ENCODE assay signal across 9 cellular contexts in genomic region chr10:69458426-69459100, GRCh38. TPM values are rescaled to one million over a fixed set of nuclear protein-coding genes. Genes with fewer than 3 reads are reported as not detected.
DNase-seq lines count a peak whose midpoint lies in the region; ATAC-seq and TF ChIP-seq lines count a peak whose summit lies in the region.
"Had no signal": no experiment of that assay in that cellular context is flagged by ENCODE, and none has a peak within 500 bp of the region (broad histone marks: within the 10 kb centered on the region; RNA-seq: fewer than 3 reads in every experiment).

No MANE protein-coding gene starts in this region.

- H3K27me3 ChIP-seq in layer of hippocampus (ENCODE audit: control insufficient read depth, insufficient read depth, low read length) = no peaks in the 10 kb centered on the region
- H3K27me3 ChIP-seq in stomach = no peaks in the 10 kb centered on the region

- no peaks in the 10 kb centered on the region for H3K36me3 Mint-ChIP-seq in activated T-helper 17 cell treated with anti-CD3 and anti-CD28 coated beads, Interleukin-2, amount 50 U/mL, for 72 hours (ENCODE audit: low read depth)
- H3K36me3 Mint-ChIP-seq in activated T-helper 2 cell treated with anti-CD3 and anti-CD28 coated beads, Interferon-gamma antibody, Interleukin-2, Interleukin-4, amounts not matched to agents 10 μg/mL and 5 μg/mL and 100 μg/mL, durations not matched to agents 14 hours and 24 hours and 36 hours (ENCODE audit: low read depth) = no peaks in the 10 kb centered on the region
- H3K36me3 Mint-ChIP-seq in CD14-positive monocyte = no peaks in the 10 kb centered on the region

- intact Hi-C loops in stomach (cut with DNase I; ENCODE audit: low total_unique reads) (no loop called here), CD14-positive monocyte (cut with micrococcal nuclease) (no loop called here)
- intact Hi-C loops in activated T-helper 2 cell treated with anti-CD3 and anti-CD28 coated beads, Interferon-gamma antibody, Interleukin-2, Interleukin-4, amounts not matched to agents 10 μg/mL and 5 μg/mL and 100 μg/mL, durations not matched to agents 14 hours and 24 hours and 36 hours (cut with micrococcal nuclease) = no loop called here

- no peaks in the 10 kb centered on the region for H3K27me3 Mint-ChIP-seq in activated T-helper 17 cell treated with anti-CD3 and anti-CD28 coated beads, Interleukin-2, amount 50 U/mL, for 72 hours
- H3K27me3 Mint-ChIP-seq in activated T-helper 2 cell treated with anti-CD3 and anti-CD28 coated beads, Interferon-gamma antibody, Interleukin-2, Interleukin-4, amounts not matched to agents 10 μg/mL and 5 μg/mL and 100 μg/mL, durations not matched to agents 14 hours and 24 hours and 36 hours (ENCODE audit: low read depth) = no peaks in the 10 kb centered on the region
- peaks cover under 1 to 5% (median 2%) of the 10 kb centered on the region in 3 donors for H3K27me3 Mint-ChIP-seq in CD14-positive monocyte (ENCODE audit: low read depth in 3 of 3)

- TF ChIP-seq CTCF in stomach (IDR thresholded peaks at IDR 0.05) = no peak
- no peak for TF ChIP-seq CTCF in CD14-positive monocyte (IDR thresholded peaks at IDR 0.05)
- no peak for TF ChIP-seq CTCF in GM13976 (IDR thresholded peaks at IDR 0.05; ENCODE audit: borderline replicate concordance, control extremely low read depth, extremely low read depth, insufficient read depth, missing control alignments)

- TF ChIP-seq EP300 in stomach (IDR thresholded peaks at IDR 0.05) = no peak

- peak overlapping the region; percentile 1 for H3K4me3 Mint-ChIP-seq in activated T-helper 17 cell treated with anti-CD3 and anti-CD28 coated beads, Interleukin-2, amount 50 U/mL, for 72 hours
- no peak overlapping the region for H3K4me3 Mint-ChIP-seq in activated T-helper 2 cell treated with anti-CD3 and anti-CD28 coated beads, Interferon-gamma antibody, Interleukin-2, Interleukin-4, amounts not matched to agents 10 μg/mL and 5 μg/mL and 100 μg/mL, durations not matched to agents 14 hours and 24 hours and 36 hours (ENCODE audit: low read depth)
- H3K4me3 Mint-ChIP-seq in CD14-positive monocyte = no peak overlapping the region

- ATAC-seq in activated T-helper 17 cell treated with anti-CD3 and anti-CD28 coated beads, Interleukin-2, amount 50 U/mL, for 72 hours (replicated peaks) = no peak
- no peak for ATAC-seq in GM18870 (IDR thresholded peaks at IDR 0.05; ENCODE audit: unreplicated experiment)

- peaks cover 78 to 100% (median 89%) of the 10 kb centered on the region in 4 donors for H3K4me1 ChIP-seq in stomach

- H3K36me3 ChIP-seq in stomach = peaks cover 8 to 12% (median 9%) of the 10 kb centered on the region in 4 donors

- peaks cover 24% of the 10 kb centered on the region for H3K4me1 Mint-ChIP-seq in activated T-helper 17 cell treated with anti-CD3 and anti-CD28 coated beads, Interleukin-2, amount 50 U/mL, for 72 hours
- H3K4me1 Mint-ChIP-seq in activated T-helper 2 cell treated with anti-CD3 and anti-CD28 coated beads, Interferon-gamma antibody, Interleukin-2, Interleukin-4, amounts not matched to agents 10 μg/mL and 5 μg/mL and 100 μg/mL, durations not matched to agents 14 hours and 24 hours and 36 hours (ENCODE audit: low read depth) = peaks cover 1% of the 10 kb centered on the region
- H3K4me1 Mint-ChIP-seq in CD14-positive monocyte = peaks cover 6% of the 10 kb centered on the region

- H3K27ac ChIP-seq in layer of hippocampus (ENCODE audit: low read depth, low read length) = peak overlapping the region; percentile 64
- peak overlapping the region; percentile 86 to 96 (median 92) for H3K27ac ChIP-seq in stomach

- H3K9me3 Mint-ChIP-seq in activated T-helper 17 cell treated with anti-CD3 and anti-CD28 coated beads, Interleukin-2, amount 50 U/mL, for 72 hours = no peaks in the 10 kb centered on the region
- no peaks in the 10 kb centered on the region for H3K9me3 Mint-ChIP-seq in activated T-helper 2 cell treated with anti-CD3 and anti-CD28 coated beads, Interferon-gamma antibody, Interleukin-2, Interleukin-4, amounts not matched to agents 10 μg/mL and 5 μg/mL and 100 μg/mL, durations not matched to agents 14 hours and 24 hours and 36 hours
- no peaks in the 10 kb centered on the region for H3K9me3 Mint-ChIP-seq in CD14-positive monocyte

- in situ Hi-C loops in GM13976 (cut with MboI; ENCODE audit: low sequenced_read_pairs, unreplicated experiment) = no loop called here

- no peak overlapping the region for H3K27ac Mint-ChIP-seq in activated T-helper 17 cell treated with anti-CD3 and anti-CD28 coated beads, Interleukin-2, amount 50 U/mL, for 72 hours
- H3K27ac Mint-ChIP-seq in activated T-helper 2 cell treated with anti-CD3 and anti-CD28 coated beads, Interferon-gamma antibody, Interleukin-2, Interleukin-4, amounts not matched to agents 10 μg/mL and 5 μg/mL and 100 μg/mL, durations not matched to agents 14 hours and 24 hours and 36 hours = no peak overlapping the region
- no peak overlapping the region for H3K27ac Mint-ChIP-seq in CD14-positive monocyte

- no peaks in the 10 kb centered on the region for H3K9me3 ChIP-seq in stomach

- H3K4me3 ChIP-seq in stomach = no peak overlapping the region

- DNase-seq in HT-29 (ENCODE audit: low spot score) = peak; percentile 91
- DNase-seq in stomach = peak; percentile 87
- no peak for DNase-seq in activated T-helper 2 cell treated with anti-CD3 and anti-CD28 coated beads, Interferon-gamma antibody, Interleukin-2, Interleukin-4, amounts not matched to agents 10 μg/mL and 5 μg/mL and 100 μg/mL, durations not matched to agents 14 hours and 24 hours and 36 hours (ENCODE audit: low spot score)
- no peak for DNase-seq in CD14-positive monocyte (ENCODE audit: low spot score)
- DNase-seq in GM13976 (ENCODE audit: low spot score) = no peak

- 24 to 49% (median 37%) methylated on average over 10 of the region's 10 CpGs for WGBS in stomach, 5 donors

- no peak for TF ChIP-seq POLR2A in stomach (IDR thresholded peaks at IDR 0.05)

RNA-seq across cellular contexts. Expression of gene TSPAN15, which starts 7.3 kb away (rescaled TPM):
- total RNA-seq in HT-29 (2014; rRNA removed; shearing (Covaris generic)) = 103 and 115 TPM in 2 replicates
- 10 to 100 TPM in 1 of 2 donors, 1 to 10 TPM in 1; 4.9 to 12.7 TPM for total RNA-seq in activated T-helper 17 cell treated with anti-CD3 and anti-CD28 coated beads, Interleukin-2, amount 50 U/mL, for 72 hours
- total RNA-seq in stomach = 100 to 1,000 TPM in 1 of 5 donors, 10 to 100 TPM in 4; 23.5 to 153 (median 97.4) TPM
- polyA plus RNA-seq in stomach (10 to 100 TPM; 35.4 to 67.8 (median 55.8) TPM), CD14-positive monocyte (under 1 TPM in 1 of 2 donors, not detected in 1; 0.22 TPM)
- total RNA-seq in activated T-helper 2 cell treated with anti-CD3 and anti-CD28 coated beads, Interferon-gamma antibody, Interleukin-2, Interleukin-4, amounts not matched to agents 10 μg/mL and 5 μg/mL and 100 μg/mL, durations not matched to agents 14 hours and 24 hours and 36 hours = 0.55 and 0.85 TPM in 2 replicates

RNA-seq across cellular contexts. Expression of gene TACR2, which starts 41.8 kb away (rescaled TPM):
- total RNA-seq in HT-29 (2014; rRNA removed; shearing (Covaris generic)) = 1.9 and 2.2 TPM in 2 replicates
- total RNA-seq in activated T-helper 17 cell treated with anti-CD3 and anti-CD28 coated beads, Interleukin-2, amount 50 U/mL, for 72 hours = not detected
- 100 to 1,000 TPM in 1 of 5 donors, 10 to 100 TPM in 3, 1 to 10 TPM in 1; 5.7 to 133 (median 14.3) TPM for total RNA-seq in stomach
- 10 to 100 TPM in 1 of 3 donors, under 1 TPM in 1, not detected in 1; 0.56 to 67.8 TPM for polyA plus RNA-seq in stomach
- total RNA-seq in activated T-helper 2 cell treated with anti-CD3 and anti-CD28 coated beads, Interferon-gamma antibody, Interleukin-2, Interleukin-4, amounts not matched to agents 10 μg/mL and 5 μg/mL and 100 μg/mL, durations not matched to agents 14 hours and 24 hours and 36 hours = not detected in 2 replicates
- under 1 TPM; 0.20 to 0.23 TPM for polyA plus RNA-seq in CD14-positive monocyte
- total RNA-seq: activated CD8-positive, alpha-beta memory T cell treated with anti-CD3 and anti-CD28 coated beads for 36 hours had no signal

Comparison
In these comparisons a context has a peak if more than half of its experiments do, and no peak if none do; other contexts are left out.
1. DNase-seq: peak in HT-29 (single experiment) and stomach (single experiment); none in activated T-helper 2 cell treated with anti-CD3 and anti-CD28 coated beads, Interferon-gamma antibody, Interleukin-2, Interleukin-4, amounts not matched to agents 10 μg/mL and 5 μg/mL and 100 μg/mL, durations not matched to agents 14 hours and 24 hours and 36 hours (single experiment), CD14-positive monocyte (single experiment) and GM13976 (single experiment).